Comparison of ENCODE assay signal across 9 cellular contexts in the genomic region with DNA sequence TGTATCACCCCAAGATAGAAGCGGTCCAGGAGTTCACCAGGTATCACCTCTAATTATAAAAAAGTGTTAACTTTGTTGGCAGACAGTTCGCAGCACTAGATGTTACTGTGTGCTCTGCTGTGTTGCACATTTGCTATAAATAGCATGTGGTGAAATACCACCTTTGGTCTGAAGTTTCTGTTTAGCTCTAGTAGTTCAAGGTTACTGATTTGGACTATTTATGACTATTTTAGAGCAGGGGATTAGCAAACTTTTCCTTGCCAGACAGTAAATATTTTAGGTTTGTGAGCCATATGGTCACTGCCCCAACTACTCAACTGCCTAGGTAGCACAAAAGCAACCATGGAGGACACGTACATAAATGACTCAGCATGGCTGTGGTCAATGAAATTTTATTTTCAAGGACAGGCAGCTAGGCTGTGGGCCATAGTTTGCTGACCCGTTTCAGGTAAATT. TPM values are rescaled to one million over a fixed set of nuclear protein-coding genes. Genes with fewer than 3 reads are reported as not detected.
DNase-seq lines count a peak whose midpoint lies in the region; ATAC-seq and TF ChIP-seq lines count a peak whose summit lies in the region.
"Had no signal": no experiment of that assay in that cellular context is flagged by ENCODE, and none has a peak within 500 bp of the region (broad histone marks: within the 10 kb centered on the region; RNA-seq: fewer than 3 reads in every experiment).

No MANE protein-coding gene starts in this region.

- intact Hi-C loops in sciatic nerve (cut with DNase I) (no loop called here), colonic mucosa (cut with DNase I) (no loop called here)

- TF ChIP-seq EP300 in upper lobe of left lung (IDR thresholded peaks at IDR 0.05) = no peak

- peaks cover 0 to 6% of the 10 kb centered on the region in 2 donors for H3K4me1 Mint-ChIP-seq in effector memory CD8-positive, alpha-beta T cell (ENCODE audit: low read depth in 2 of 2)

- no peaks in the 10 kb centered on the region for H3K9me3 ChIP-seq in colonic mucosa
- H3K9me3 ChIP-seq in upper lobe of left lung = no peaks in the 10 kb centered on the region

- H3K9ac ChIP-seq in colonic mucosa (ENCODE audit: low read depth in 2 of 2, low read length in 2 of 2) = no peak overlapping the region

- no peaks in the 10 kb centered on the region for H3K4me1 ChIP-seq in colonic mucosa
- H3K4me1 ChIP-seq in upper lobe of left lung = no peaks in the 10 kb centered on the region

- H3K4me3 ChIP-seq in colonic mucosa (no peak overlapping the region), upper lobe of left lung (no peak overlapping the region)

- 69 to 83% methylated on average over 4 of the region's 4 CpGs for WGBS in upper lobe of left lung, 2 donors

- H3K27ac ChIP-seq in colonic mucosa (no peak overlapping the region), upper lobe of left lung (no peak overlapping the region)
- H3K27ac ChIP-seq: epithelial cell of prostate had no signal

- ATAC-seq in GM19468 (IDR thresholded peaks at IDR 0.05; ENCODE audit: extremely low read depth, unreplicated experiment) (peak; percentile 82), HG03460 (IDR thresholded peaks at IDR 0.05; ENCODE audit: unreplicated experiment) (peak; percentile 90), sciatic nerve (no peak), upper lobe of left lung (ENCODE audit: low FRiP score in 2 of 2) (no peak)
- ATAC-seq in effector memory CD8-positive, alpha-beta T cell (replicated peaks) = peak; percentile 98

- peak overlapping the region in 1 of 2 donors; percentile 22 for H3K4me3 Mint-ChIP-seq in effector memory CD8-positive, alpha-beta T cell

- TF ChIP-seq CTCF in colonic mucosa (IDR thresholded peaks at IDR 0.05) (no peak), upper lobe of left lung (IDR thresholded peaks at IDR 0.05) (no peak)

- no peak for TF ChIP-seq POLR2A in upper lobe of left lung (IDR thresholded peaks at IDR 0.05)

- H3K36me3 Mint-ChIP-seq in effector memory CD8-positive, alpha-beta T cell (ENCODE audit: insufficient read depth) = peaks cover 84% of the 10 kb centered on the region

- H3K27ac Mint-ChIP-seq in effector memory CD8-positive, alpha-beta T cell = peak overlapping the region in 1 of 2 donors; percentile 81

- no peaks in the 10 kb centered on the region for H3K27me3 Mint-ChIP-seq in effector memory CD8-positive, alpha-beta T cell

- in situ Hi-C loops in ACHN (cut with HindIII; ENCODE audit: low pct_ligation_motif_present, low pct_unique_long_range_greater_than_20kb, low sequenced_read_pairs) = no loop called here

- H3K27me3 ChIP-seq in colonic mucosa (no peaks in the 10 kb centered on the region), upper lobe of left lung (no peaks in the 10 kb centered on the region)

- H3K36me3 ChIP-seq in colonic mucosa (no peaks in the 10 kb centered on the region), upper lobe of left lung (peaks cover 24 to 90% (median 44%) of the 10 kb centered on the region in 4 donors)

- DNase-seq in EH (ENCODE audit: low read depth) (peak; percentile 54), sciatic nerve (ENCODE audit: low spot score) (no peak), colonic mucosa (no peak), ACHN (no peak), upper lobe of left lung (no peak)
- DNase-seq in effector memory CD8-positive, alpha-beta T cell = peak; percentile 15 to 31 (median 17)

- no peaks in the 10 kb centered on the region for H3K9me3 Mint-ChIP-seq in effector memory CD8-positive, alpha-beta T cell

RNA-seq across cellular contexts. Expression of a gene that starts 16.5 kb away (rescaled TPM):
- 32.1 TPM for total RNA-seq in sciatic nerve
- 10 to 100 TPM; 23.3 to 42.7 TPM for total RNA-seq in colonic mucosa
- 10 to 100 TPM; 17.8 to 53.5 (median 29.9) TPM for total RNA-seq in upper lobe of left lung

RNA-seq across cellular contexts. Expression of a gene that starts 39.8 kb away (rescaled TPM):
- total RNA-seq in sciatic nerve (96.5 TPM), colonic mucosa (100 to 1,000 TPM; 124 to 127 TPM), upper lobe of left lung (100 to 1,000 TPM in 4 of 6 donors, 10 to 100 TPM in 2; 90.2 to 138 (median 107) TPM)

RNA-seq across cellular contexts. Expression of a gene that starts 45.1 kb away (rescaled TPM):
- 13.5 TPM for total RNA-seq in sciatic nerve
- total RNA-seq in colonic mucosa = 10 to 100 TPM; 29.4 to 37.2 TPM
- total RNA-seq in upper lobe of left lung = 10 to 100 TPM in 5 of 6 donors, 1 to 10 TPM in 1; 4.4 to 47.1 (median 19.0) TPM

RNA-seq across cellular contexts. Expression of a gene that starts 58.2 kb away (rescaled TPM):
- total RNA-seq in sciatic nerve = 62.3 TPM
- 100 to 1,000 TPM; 147 to 156 TPM for total RNA-seq in colonic mucosa
- 100 to 1,000 TPM in 1 of 6 donors, 10 to 100 TPM in 5; 29.9 to 104 (median 85.1) TPM for total RNA-seq in upper lobe of left lung

Comparison
In these comparisons a context has a peak if more than half of its experiments do, and no peak if none do; other contexts are left out.
1. DNase-seq: peak in EH (single experiment) and effector memory CD8-positive, alpha-beta T cell (3 of 3); none in sciatic nerve (single experiment), colonic mucosa (single experiment), ACHN (single experiment) and upper lobe of left lung (0 of 2).
2. ATAC-seq: peak in GM19468 (single experiment), HG03460 (single experiment) and effector memory CD8-positive, alpha-beta T cell (single experiment); none in sciatic nerve (single experiment) and upper lobe of left lung (0 of 2).